Comparison of ENCODE assay signal across 20 cellular contexts in the genomic region with DNA sequence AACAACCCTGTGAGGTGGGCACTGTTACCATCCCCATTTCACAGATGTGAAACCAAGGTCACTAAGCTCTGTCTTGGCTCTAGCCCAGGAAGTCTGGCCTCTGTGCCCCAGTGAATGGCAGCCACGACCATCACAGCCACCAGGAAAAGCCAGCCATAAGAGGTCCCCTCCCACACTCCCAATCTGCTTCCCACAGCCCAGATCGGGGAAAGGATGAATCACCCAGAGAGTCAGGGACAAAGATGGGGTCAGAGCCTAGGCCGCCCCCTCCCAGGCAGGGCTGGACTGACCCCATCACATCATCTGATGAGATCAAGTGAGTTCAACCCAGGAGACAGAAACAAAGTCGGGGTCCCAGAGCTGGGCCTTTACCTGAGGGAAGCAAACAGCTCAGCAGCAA. TPM values are rescaled to one million over a fixed set of nuclear protein-coding genes. Genes with fewer than 3 reads are reported as not detected.
"Had no signal": no experiment of that assay in that cellular context is flagged by ENCODE, and none has a peak within 500 bp of the region (broad histone marks: within the 10 kb centered on the region; RNA-seq: fewer than 3 reads in every experiment).

No MANE protein-coding gene starts in this region.

- H3K36me3 ChIP-seq: heart right ventricle, neutrophil, right atrium auricular region, sigmoid colon, stomach, thoracic aorta, transverse colon had no signal

- ATAC-seq: esophagus mucosa; heart right ventricle; naive thymus-derived CD4-positive, alpha-beta T cell; stimulated activated naive B cell treated with anti-CD40 and anti-IgM and Interleukin-4, amounts not matched to agents 10 μg/mL and 1 μg/mL and 100 μg/mL, for 72 hours had no signal

- H3K4me1 ChIP-seq: heart right ventricle, right atrium auricular region, sigmoid colon, stomach, transverse colon had no signal

- H3K4me3 ChIP-seq: heart right ventricle, right atrium auricular region, sigmoid colon, skin epidermis, stomach, thoracic aorta, transverse colon had no signal

- H3K27me3 ChIP-seq: neutrophil, right atrium auricular region, sigmoid colon, stomach, transverse colon had no signal

- FAIRE-seq: endometrium, frontal cortex, islet of Langerhans had no signal

- H3K27ac ChIP-seq: heart right ventricle, neutrophil, right atrium auricular region, sigmoid colon, skin epidermis, stomach, thoracic aorta, transverse colon had no signal

- DNase-seq: effector memory CD4-positive, alpha-beta T cell; heart right ventricle; kidney glomerular epithelial cell; mammary epithelial cell; naive thymus-derived CD4-positive, alpha-beta T cell; nephron progenitor cell; sigmoid colon; stimulated activated CD4-positive, alpha-beta T cell treated with anti-CD3 and anti-CD28 coated beads, Interleukin-2, amount 100 ng/mL, for 24 hours; stimulated activated CD4-positive, alpha-beta T cell treated with anti-CD3 and anti-CD28 coated beads, Interleukin-4, amount 100 ng/mL, for 4 hours; stimulated activated naive B cell treated with anti-CD40 and anti-IgM and Interleukin-4, amounts not matched to agents 10 μg/mL and 1 μg/mL and 100 μg/mL, for 72 hours had no signal

- H3K9me3 ChIP-seq: heart right ventricle, neutrophil, right atrium auricular region, sigmoid colon, stomach, thoracic aorta, transverse colon had no signal

RNA-seq across cellular contexts. Expression of gene ADGRB2, which starts 37.4 kb away (rescaled TPM):
- polyA plus RNA-seq: naive thymus-derived CD4-positive, alpha-beta T cell had no signal
